In genomic region chr7:100148225-100148558, GRCh38 we compare ENCODE assay signal across 8 cellular contexts. TPM values are rescaled to one million over a fixed set of nuclear protein-coding genes. Genes with fewer than 3 reads are reported as not detected.
DNase-seq lines count a peak whose midpoint lies in the region; ATAC-seq lines count a peak whose summit lies in the region.

No MANE protein-coding gene starts in this region.

- no peak for DNase-seq in H7
- DNase-seq in activated CD4-positive, alpha-beta memory T cell treated with anti-CD3 and anti-CD28 coated beads for 36 hours: no peak
- no peak for DNase-seq in right cardiac atrium
- no peak for DNase-seq in stimulated activated effector memory CD8-positive, alpha-beta T cell treated with anti-CD3 and anti-CD28 coated beads, Interleukin-12 subunit alpha, Interleukin-12 subunit beta, amount 100 ng/mL, for 72 hours (ENCODE audit: low spot score in 2 of 2)
- DNase-seq in GM03348 (ENCODE audit: low spot score): no peak
- DNase-seq in GF-D8 (lab: John Stamatoyannopoulos, UW): no peak

- H3K27me3 ChIP-seq in H7 (ENCODE audit: control insufficient read depth, insufficient read depth, low read length) (no peaks in the 10 kb centered on the region), right cardiac atrium (ENCODE audit: control insufficient read depth, insufficient read depth) (no peaks in the 10 kb centered on the region)

- H3K4me3 ChIP-seq in H7 (ENCODE audit: insufficient read depth, low read depth, low read length) (peak overlapping the region; percentile 6; the same call in 1 of the 2 replicates), right cardiac atrium (ENCODE audit: low read length) (peak overlapping the region; percentile 46)

- peaks cover 15% of the 10 kb centered on the region for H3K36me3 Mint-ChIP-seq in activated CD4-positive, alpha-beta memory T cell treated with anti-CD3 and anti-CD28 coated beads for 36 hours
- peaks cover 40% of the 10 kb centered on the region for H3K36me3 Mint-ChIP-seq in stimulated activated effector memory CD8-positive, alpha-beta T cell treated with anti-CD3 and anti-CD28 coated beads, Interleukin-12 subunit alpha, Interleukin-12 subunit beta, amount 100 ng/mL, for 72 hours

- peaks cover 2% of the 10 kb centered on the region for H3K36me3 ChIP-seq in H7 (replicated peaks; ENCODE audit: control insufficient read depth, insufficient read depth, low read length)

- no peaks in the 10 kb centered on the region for H3K4me1 ChIP-seq in right cardiac atrium (ENCODE audit: control insufficient read depth, insufficient read depth, low read length)

- peak overlapping the region; percentile 44 for H3K27ac ChIP-seq in right cardiac atrium (ENCODE audit: low read length)

- H3K27me3 Mint-ChIP-seq in activated CD4-positive, alpha-beta memory T cell treated with anti-CD3 and anti-CD28 coated beads for 36 hours: no peaks in the 10 kb centered on the region

- POLR2A ChIA-PET in activated CD4-positive, alpha-beta memory T cell treated with anti-CD3 and anti-CD28 coated beads for 36 hours (lab: Charles Lee): interaction anchor here (0.7 to 1.6 kb wide), 7 partner anchors 9 to 48 kb away, joined by 3 to 4 read pairs (median 3); partner anchors contain the start of genes CNPY4, GPC2 and MCM7

- intact Hi-C loops in activated CD4-positive, alpha-beta memory T cell treated with anti-CD3 and anti-CD28 coated beads for 36 hours (cut with micrococcal nuclease): loop anchor here (1.0 to 2.0 kb wide), 5 partner anchors 10 to 280 kb away; partner anchors contain the start of genes GPC2, MBLAC1, STAG3 and TRAPPC14
- intact Hi-C loops in right cardiac atrium (cut with DNase I): no loop called here

- 12% methylated on average over 14 of the region's 14 CpGs for WGBS in right cardiac atrium

- no peaks in the 10 kb centered on the region for H3K9me3 Mint-ChIP-seq in activated CD4-positive, alpha-beta memory T cell treated with anti-CD3 and anti-CD28 coated beads for 36 hours
- no peaks in the 10 kb centered on the region for H3K9me3 Mint-ChIP-seq in stimulated activated effector memory CD8-positive, alpha-beta T cell treated with anti-CD3 and anti-CD28 coated beads, Interleukin-12 subunit alpha, Interleukin-12 subunit beta, amount 100 ng/mL, for 72 hours

- H3K27ac Mint-ChIP-seq in activated CD4-positive, alpha-beta memory T cell treated with anti-CD3 and anti-CD28 coated beads for 36 hours: peak overlapping the region; percentile 94
- H3K27ac Mint-ChIP-seq in stimulated activated effector memory CD8-positive, alpha-beta T cell treated with anti-CD3 and anti-CD28 coated beads, Interleukin-12 subunit alpha, Interleukin-12 subunit beta, amount 100 ng/mL, for 72 hours: peak overlapping the region; percentile 98

- H3K4me1 Mint-ChIP-seq in activated CD4-positive, alpha-beta memory T cell treated with anti-CD3 and anti-CD28 coated beads for 36 hours (ENCODE audit: low read depth): peaks cover 23% of the 10 kb centered on the region
- H3K4me1 Mint-ChIP-seq in stimulated activated effector memory CD8-positive, alpha-beta T cell treated with anti-CD3 and anti-CD28 coated beads, Interleukin-12 subunit alpha, Interleukin-12 subunit beta, amount 100 ng/mL, for 72 hours: peaks cover 32% of the 10 kb centered on the region

- ATAC-seq in right cardiac atrium (no peak), HG03469 (IDR thresholded peaks at IDR 0.05; ENCODE audit: unreplicated experiment) (no peak), GM19455 (IDR thresholded peaks at IDR 0.05; ENCODE audit: unreplicated experiment) (no peak)
- no peak for ATAC-seq in stimulated activated effector memory CD8-positive, alpha-beta T cell treated with anti-CD3 and anti-CD28 coated beads, Interleukin-12 subunit alpha, Interleukin-12 subunit beta, amount 100 ng/mL, for 72 hours

- H3K4me3 Mint-ChIP-seq in activated CD4-positive, alpha-beta memory T cell treated with anti-CD3 and anti-CD28 coated beads for 36 hours: peak overlapping the region; percentile 95
- peak overlapping the region; percentile 98 for H3K4me3 Mint-ChIP-seq in stimulated activated effector memory CD8-positive, alpha-beta T cell treated with anti-CD3 and anti-CD28 coated beads, Interleukin-12 subunit alpha, Interleukin-12 subunit beta, amount 100 ng/mL, for 72 hours

- CTCF ChIA-PET in activated CD4-positive, alpha-beta memory T cell treated with anti-CD3 and anti-CD28 coated beads for 36 hours (lab: Charles Lee): interaction anchor here (1.0 to 6.2 kb wide), 4 partner anchors 9 to 70 kb away, joined by 4 to 46 read pairs (median 8); no protein-coding TSS in a partner anchor

- no peaks in the 10 kb centered on the region for H3K9me3 ChIP-seq in right cardiac atrium (ENCODE audit: control insufficient read depth, low read length)

RNA-seq across cellular contexts. Expression of gene LAMTOR4, which starts 0.5 kb away (rescaled TPM):
- 143 and 165 TPM in 2 replicates for total RNA-seq in H7 (2014; rRNA removed; shearing (Covaris generic))
- total RNA-seq in activated CD4-positive, alpha-beta memory T cell treated with anti-CD3 and anti-CD28 coated beads for 36 hours: 100 to 1,000 TPM; 136 to 151 TPM
- total RNA-seq in right cardiac atrium: 100 to 1,000 TPM in 2 of 4 donors, 10 to 100 TPM in 2; 88.7 to 118 (median 108) TPM
- 193 TPM for polyA plus RNA-seq in right cardiac atrium

RNA-seq across cellular contexts. Expression of gene TRAPPC14, which starts 10.3 kb away (rescaled TPM):
- total RNA-seq in H7 (2014; rRNA removed; shearing (Covaris generic)): 13.6 and 14.8 TPM in 2 replicates
- 10 to 100 TPM; 17.9 to 19.7 TPM for total RNA-seq in activated CD4-positive, alpha-beta memory T cell treated with anti-CD3 and anti-CD28 coated beads for 36 hours
- total RNA-seq in right cardiac atrium: 10 to 100 TPM in 2 of 4 donors, 1 to 10 TPM in 2; 7.2 to 11.5 (median 9.7) TPM
- polyA plus RNA-seq in right cardiac atrium: 7.7 TPM

RNA-seq across cellular contexts. Expression of gene GAL3ST4, which starts 20.2 kb away (rescaled TPM):
- total RNA-seq in H7 (2014; rRNA removed; shearing (Covaris generic)): 0.73 and 3.1 TPM in 2 replicates
- 1 to 10 TPM; 2.4 to 2.8 TPM for total RNA-seq in activated CD4-positive, alpha-beta memory T cell treated with anti-CD3 and anti-CD28 coated beads for 36 hours
- total RNA-seq in right cardiac atrium: 1 to 10 TPM; 2.0 to 3.5 (median 2.3) TPM
- polyA plus RNA-seq in right cardiac atrium: 1.7 TPM

RNA-seq across cellular contexts. Expression of gene MBLAC1, which starts 21.4 kb away (rescaled TPM):
- total RNA-seq in H7 (2014; rRNA removed; shearing (Covaris generic)): 1.1 and 3.5 TPM in 2 replicates
- 1 to 10 TPM; 2.3 to 3.4 TPM for total RNA-seq in activated CD4-positive, alpha-beta memory T cell treated with anti-CD3 and anti-CD28 coated beads for 36 hours
- 1 to 10 TPM; 3.0 to 4.4 (median 3.5) TPM for total RNA-seq in right cardiac atrium
- 4.6 TPM for polyA plus RNA-seq in right cardiac atrium

RNA-seq across cellular contexts. Expression of gene CNPY4, which starts 28.8 kb away (rescaled TPM):
- total RNA-seq in H7 (2014; rRNA removed; shearing (Covaris generic)): 12.2 and 17.1 TPM in 2 replicates
- 10 to 100 TPM; 11.9 to 12.4 TPM for total RNA-seq in activated CD4-positive, alpha-beta memory T cell treated with anti-CD3 and anti-CD28 coated beads for 36 hours
- total RNA-seq in right cardiac atrium: 10 to 100 TPM in 3 of 4 donors, 1 to 10 TPM in 1; 9.1 to 14.7 (median 12.1) TPM
- polyA plus RNA-seq in right cardiac atrium: 13.9 TPM
